ENCODE assay signal across 2 cellular contexts in genomic region chr3:119034256-119035013, GRCh38.
TF ChIP-seq lines count a peak whose summit lies in the region.

Gene IGSF11 (minus strand): TSS chr3:119034846. CDS start chr3:119034582, 264 bp downstream.

TF ChIP-seq in HEK293, 187 proteins besides CTCF, POLR2A, EP300 and RAD21 (continued from another document and continues in another):
- TF ChIP-seq ZEB2 (tag by site-specific recombination; IDR thresholded peaks at IDR 0.05) (peak; percentile 27; the same call in 1 of the 2 replicates), ZNF660 (tag by site-specific recombination; IDR thresholded peaks at IDR 0.05) (0 out of 2 replicates have a peak, but pooled peaks have one; percentile 63), ZFP37 (tag by site-specific recombination; IDR thresholded peaks at IDR 0.05) (peak; percentile 55), ZNF23 (tag by site-specific recombination; IDR thresholded peaks at IDR 0.05; ENCODE audit: borderline replicate concordance) (no peak), GFI1B (tag by site-specific recombination; IDR thresholded peaks at IDR 0.05) (no peak), ZNF37A (tag by site-specific recombination; IDR thresholded peaks at IDR 0.05) (no peak), BCL11A (tag by site-specific recombination; IDR thresholded peaks at IDR 0.05; ENCODE audit: low read depth) (0 out of 2 replicates have a peak, but pooled peaks have one; percentile 21), ZNF266 (tag by site-specific recombination; IDR thresholded peaks at IDR 0.05; ENCODE audit: low read depth) (no peak), ZNF394 (tag by site-specific recombination; IDR thresholded peaks at IDR 0.05; ENCODE audit: borderline replicate concordance) (peak; percentile 99), ZXDB (tag by site-specific recombination; IDR thresholded peaks at IDR 0.05) (0 out of 2 replicates have a peak, but pooled peaks have one; percentile 26), ZNF76 (tag by site-specific recombination; IDR thresholded peaks at IDR 0.05; ENCODE audit: borderline replicate concordance, low read depth) (0 out of 2 replicates have a peak, but pooled peaks have one; percentile 24), PBX3 (CRISPR knock-in tag; IDR thresholded peaks at IDR 0.05) (0 out of 2 replicates have a peak, but pooled peaks have one; percentile 58), ZNF10 (tag by site-specific recombination; IDR thresholded peaks at IDR 0.05) (no peak), PRDM6 (tag by site-specific recombination; IDR thresholded peaks at IDR 0.05) (no peak), ZNF302 (tag by site-specific recombination; IDR thresholded peaks at IDR 0.05; ENCODE audit: low read depth) (no peak), KLF8 (tag by site-specific recombination; IDR thresholded peaks at IDR 0.05) (peak; percentile 39; the same call in 1 of the 2 replicates), EGR2 (tag by site-specific recombination; IDR thresholded peaks at IDR 0.05; ENCODE audit: low read depth) (peak; percentile 52), ZSCAN4 (tag by site-specific recombination; IDR thresholded peaks at IDR 0.05) (no peak), GLIS1 (tag by site-specific recombination; IDR thresholded peaks at IDR 0.05) (peak; percentile 61; the same call in 1 of the 2 replicates), ZNF707 (tag by site-specific recombination; IDR thresholded peaks at IDR 0.05) (peak; percentile 42; the same call in 1 of the 2 replicates), YY1 (tag by site-specific recombination; IDR thresholded peaks at IDR 0.05) (no peak), SP3 (tag by site-specific recombination; IDR thresholded peaks at IDR 0.05) (peak; percentile 39; the same call in 1 of the 2 replicates), YY2 (tag by site-specific recombination; IDR thresholded peaks at IDR 0.05) (no peak), ZNF112 (tag by site-specific recombination; IDR thresholded peaks at IDR 0.05) (no peak), ZNF18 (tag by site-specific recombination; IDR thresholded peaks at IDR 0.05) (no peak), KLF9 (tag by site-specific recombination; IDR thresholded peaks at IDR 0.05; ENCODE audit: low read depth) (peak; percentile 80)

TF ChIP-seq in K562, 482 proteins besides CTCF, POLR2A, EP300 and RAD21 (continued from another document and continues in another):
- TF ChIP-seq GMEB1 (CRISPR knock-in tag; IDR thresholded peaks at IDR 0.05), result peak; percentile 47; the same call in 1 of the 2 replicates
- TF ChIP-seq ERF (CRISPR knock-in tag; IDR thresholded peaks at IDR 0.05), result 0 out of 2 replicates have a peak, but pooled peaks have one; percentile 24
- TF ChIP-seq DEAF1 (CRISPR knock-in tag; IDR thresholded peaks at IDR 0.05), result 0 out of 2 replicates have a peak, but pooled peaks have one; percentile 33
- no peak for TF ChIP-seq ARID3A (IDR thresholded peaks at IDR 0.05; ENCODE audit: borderline replicate concordance, low read depth, low read length)
- TF ChIP-seq NRF1 (conservative IDR thresholded peaks at IDR 0.05 in 1 of 2, IDR thresholded peaks at IDR 0.05 in 1 of 2), result peak; percentile 61 to 66; a peak in 3 of 4 replicates
- peak; percentile 28 for TF ChIP-seq HMGN3 (IDR thresholded peaks at IDR 0.05; ENCODE audit: borderline replicate concordance, extremely low read depth, insufficient read length, low read depth, low read length)
- no peak for TF ChIP-seq TEAD4 (IDR thresholded peaks at IDR 0.05; ENCODE audit: low read length)
- no peak for TF ChIP-seq TEAD4 (CRISPR knock-in tag; IDR thresholded peaks at IDR 0.05; ENCODE audit: borderline replicate concordance)
- no peak for TF ChIP-seq COPS2 (conservative IDR thresholded peaks at IDR 0.05)
- TF ChIP-seq ZNF445 (CRISPR knock-in tag; IDR thresholded peaks at IDR 0.05; ENCODE audit: low read depth), result no peak
- no peak for TF ChIP-seq KLF6 (CRISPR knock-in tag; IDR thresholded peaks at IDR 0.05; ENCODE audit: borderline replicate concordance)
- TF ChIP-seq EGR1 (conservative IDR thresholded peaks at IDR 0.05), result peak; percentile 83
- no peak for TF ChIP-seq RUNX1 (IDR thresholded peaks at IDR 0.05; ENCODE audit: low read depth)
- TF ChIP-seq CTCFL (IDR thresholded peaks at IDR 0.05; ENCODE audit: borderline replicate concordance, insufficient read depth, low read depth, low read length, poor library complexity, severe bottlenecking), result peak; percentile 30
- peak; percentile 52 for TF ChIP-seq SMC3 (conservative IDR thresholded peaks at IDR 0.05; ENCODE audit: insufficient read depth, low read depth, low read length)
- TF ChIP-seq ZNF444 (CRISPR knock-in tag; IDR thresholded peaks at IDR 0.05), result no peak
- peak; percentile 80 for TF ChIP-seq ZNF263 (CRISPR knock-in tag; IDR thresholded peaks at IDR 0.05; ENCODE audit: borderline replicate concordance)
- peak; percentile 49 to 87; a peak in 3 of 4 replicates for TF ChIP-seq MAZ (CRISPR knock-in tag; conservative IDR thresholded peaks at IDR 0.05 in 1 of 2, IDR thresholded peaks at IDR 0.05 in 1 of 2)
- TF ChIP-seq ZNF24 (IDR thresholded peaks at IDR 0.05), result no peak
- no peak for TF ChIP-seq POLR2H (tag; IDR thresholded peaks at IDR 0.05; ENCODE audit: low read depth)
- TF ChIP-seq RB1 (IDR thresholded peaks at IDR 0.05; ENCODE audit: low read depth), result peak; percentile 75; the same call in 1 of the 2 replicates
- TF ChIP-seq CHAMP1 (IDR thresholded peaks at IDR 0.05), result no peak
- TF ChIP-seq ZNF780A (CRISPR knock-in tag; IDR thresholded peaks at IDR 0.05), result no peak
- no peak for TF ChIP-seq HSF4 (CRISPR knock-in tag; IDR thresholded peaks at IDR 0.05; ENCODE audit: borderline replicate concordance)
- TF ChIP-seq LEF1 (IDR thresholded peaks at IDR 0.05), result no peak
- TF ChIP-seq FOXO4 (CRISPR knock-in tag; IDR thresholded peaks at IDR 0.05), result no peak
- no peak for TF ChIP-seq PHF21A (IDR thresholded peaks at IDR 0.05; ENCODE audit: borderline replicate concordance, low read depth)
- no peak for TF ChIP-seq ZNF778 (CRISPR knock-in tag; IDR thresholded peaks at IDR 0.05)
- peak; percentile 76 for TF ChIP-seq VEZF1 (CRISPR knock-in tag; IDR thresholded peaks at IDR 0.05)
- no peak for TF ChIP-seq NBN (IDR thresholded peaks at IDR 0.05; ENCODE audit: low read depth)
- TF ChIP-seq TRIM24 (IDR thresholded peaks at IDR 0.05), result no peak
- no peak for TF ChIP-seq KLF16 (IDR thresholded peaks at IDR 0.05)
- TF ChIP-seq JUNB (CRISPR knock-in tag; conservative IDR thresholded peaks at IDR 0.05), result no peak
- peak; percentile 33 for TF ChIP-seq RBBP5 (IDR thresholded peaks at IDR 0.05; ENCODE audit: borderline replicate concordance, insufficient read depth, low read length, poor library complexity, severe bottlenecking)
- TF ChIP-seq EHMT2 (IDR thresholded peaks at IDR 0.05), result no peak
